ENCODE assay signal across 15 cellular contexts in the genomic region with DNA sequence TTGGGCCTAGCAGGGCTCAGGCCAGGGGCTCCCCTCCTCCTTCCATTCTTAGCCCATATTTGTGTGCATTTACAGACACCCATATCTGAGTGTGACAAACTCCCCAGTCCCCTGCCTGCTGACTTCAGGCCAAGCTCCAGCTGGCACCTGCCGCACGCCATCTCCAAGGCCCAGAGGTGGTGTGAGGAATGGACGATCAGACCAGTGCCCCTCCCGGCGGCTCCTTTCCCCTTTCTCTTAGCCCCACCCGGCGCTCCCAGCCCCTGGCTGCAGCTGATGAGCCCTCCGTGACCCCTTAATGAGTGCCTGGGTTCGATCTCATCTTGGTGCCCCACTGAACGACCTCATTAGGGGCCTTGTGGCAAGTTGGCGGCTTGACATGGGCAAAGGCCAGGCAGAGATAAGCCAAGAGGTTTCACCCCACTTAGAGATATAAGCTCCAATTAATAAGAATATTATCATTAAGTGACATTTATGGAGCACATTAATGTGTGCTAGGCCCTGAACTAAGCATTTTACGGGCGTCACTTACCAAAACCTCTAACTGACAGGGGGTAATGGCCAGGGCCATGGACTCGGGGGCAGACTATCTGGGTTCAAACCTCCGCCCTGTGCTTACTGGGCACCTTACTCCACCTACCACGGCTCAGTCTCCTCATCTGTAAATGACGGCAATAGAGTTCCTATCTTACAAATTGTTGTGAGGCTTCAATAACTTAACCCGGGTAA.
"Had no signal": no experiment of that assay in that cellular context is flagged by ENCODE, and none has a peak within 500 bp of the region (broad histone marks: within the 10 kb centered on the region; RNA-seq: fewer than 3 reads in every experiment).

No MANE protein-coding gene starts in this region.

- H3K4me3 ChIP-seq: colonic mucosa, gastrocnemius medialis, hepatocyte, lower lobe of right lung, prostate gland, thoracic aorta had no signal

- FAIRE-seq: endothelial cell of umbilical vein, TTC549 had no signal

- H3K9me3 ChIP-seq: colonic mucosa, gastrocnemius medialis, lower lobe of right lung, prostate gland, thoracic aorta had no signal

- H3K27me3 ChIP-seq: colonic mucosa, gastrocnemius medialis, hepatocyte had no signal

- H3K36me3 ChIP-seq: colonic mucosa, gastrocnemius medialis, prostate gland, thoracic aorta had no signal

- H3K4me2 ChIP-seq: hepatocyte had no signal

- H3K4me1 ChIP-seq: colonic mucosa, lower lobe of right lung, prostate gland had no signal

- ATAC-seq: gastrocnemius medialis; lower lobe of right lung; naive thymus-derived CD4-positive, alpha-beta T cell; SK-N-SH treated with all-trans-retinoic acid at 6 μM for 48 hours; T-helper 17 cell had no signal

- DNase-seq: activated CD4-positive, CD25-positive, alpha-beta regulatory T cell; activated effector memory CD4-positive, alpha-beta T cell treated with Interleukin-2 at 50 U/mL for 16 hours; colonic mucosa; effector CD4-positive, alpha-beta T cell; gastrocnemius medialis; lower lobe of right lung; naive thymus-derived CD4-positive, alpha-beta T cell; stimulated activated CD4-positive, alpha-beta T cell treated with anti-CD3 and anti-CD28 coated beads, Interleukin-4, amount 100 ng/mL, for 1 hour; T-helper 17 cell had no signal

- H3K79me2 ChIP-seq: hepatocyte had no signal

- H2AFZ ChIP-seq: hepatocyte had no signal

- H3K27ac ChIP-seq: colonic mucosa, hepatocyte, lower lobe of right lung, prostate gland, thoracic aorta had no signal
